In genomic region chr6:32444433-32444832, GRCh38 we compare ENCODE assay signal across 41 cellular contexts. TPM values are rescaled to one million over a fixed set of nuclear protein-coding genes. Genes with fewer than 3 reads are reported as not detected.
"Had no signal": no experiment of that assay in that cellular context is flagged by ENCODE, and none has a peak within 500 bp of the region (broad histone marks: within the 10 kb centered on the region; RNA-seq: fewer than 3 reads in every experiment).

No MANE protein-coding gene starts in this region.

- H3K9me3 Mint-ChIP-seq: activated naive CD4-positive, alpha-beta T cell treated with anti-CD3 and anti-CD28 coated beads, Interleukin-2, amount 10 ng/mL, durations not matched to agents 7 days and 5 days; activated naive CD8-positive, alpha-beta T cell treated with anti-CD3 and anti-CD28 coated beads, Interleukin-2, amount 50 U/mL, for 24 hours; central memory CD8-positive, alpha-beta T cell had no signal

- H3K4me2 ChIP-seq: PC-9 had no signal

- DNase-seq: activated CD4-positive, alpha-beta memory T cell treated with anti-CD3 and anti-CD28 coated beads, Interleukin-2, amount 10 ng/mL, durations not matched to agents 7 days and 5 days; activated CD4-positive, alpha-beta T cell treated with anti-CD3 and anti-CD28 coated beads for 1 hour; activated CD4-positive, alpha-beta T cell treated with anti-CD3 and anti-CD28 coated beads for 48 hours; activated CD4-positive, CD25-positive, alpha-beta regulatory T cell; activated CD8-positive, alpha-beta memory T cell treated with anti-CD3 and anti-CD28 coated beads for 24 hours; activated CD8-positive, alpha-beta memory T cell treated with anti-CD3 and anti-CD28 coated beads, Interleukin-2, amount 10 ng/mL, durations not matched to agents 7 days and 5 days; activated CD8-positive, alpha-beta memory T cell treated with anti-CD3 and anti-CD28 coated beads, Interleukin-2, amount 50 U/mL, for 48 hours; activated effector memory CD4-positive, alpha-beta T cell treated with Interleukin-2 at 50 U/mL for 16 hours; activated naive CD4-positive, alpha-beta T cell treated with anti-CD3 and anti-CD28 coated beads, Interleukin-2, amount 10 ng/mL, durations not matched to agents 7 days and 5 days; activated naive CD8-positive, alpha-beta T cell treated with anti-CD3 and anti-CD28 coated beads, Interleukin-2, amount 50 U/mL, for 24 hours; activated T-cell treated with anti-CD3 and anti-CD28 coated beads, Interleukin-2, amount 50 U/mL, for 48 hours; amniotic stem cell; aorta; brain microvascular endothelial cell; MM.1S; MV-4-11; NCI-H1092; NCI-H1436 treated with DMSO at 0.1 percent for 48 hours; NCI-H187; NCI-H2029 treated with DMSO at 0.1 percent for 48 hours; NCI-H2107; NCI-H2171; NCI-H510A; NCI-H526; NCI-H748 treated with DMSO at 0.1 percent for 48 hours; NK-92 treated with Interleukin-12 subunit alpha and Interleukin-12 subunit beta, amount 100 ng/mL, for 24 hours; PC-9; SIG-M5; SW 1271; T-helper 1 cell; T-helper 2 cell; T-helper 9 cell had no signal

- H3K27ac Mint-ChIP-seq: activated CD4-positive, alpha-beta memory T cell treated with anti-CD3 and anti-CD28 coated beads, Interleukin-2, amount 10 ng/mL, durations not matched to agents 7 days and 5 days; activated CD8-positive, alpha-beta memory T cell treated with anti-CD3 and anti-CD28 coated beads, Interleukin-2, amount 10 ng/mL, durations not matched to agents 7 days and 5 days; activated naive CD4-positive, alpha-beta T cell treated with anti-CD3 and anti-CD28 coated beads, Interleukin-2, amount 10 ng/mL, durations not matched to agents 7 days and 5 days; activated naive CD8-positive, alpha-beta T cell; activated naive CD8-positive, alpha-beta T cell treated with anti-CD3 and anti-CD28 coated beads, Interleukin-2, amount 50 U/mL, for 24 hours had no signal

- H3K27ac ChIP-seq: brain microvascular endothelial cell, cardiac muscle cell, PC-9, RWPE1, VCaP had no signal

- ATAC-seq: activated CD8-positive, alpha-beta memory T cell treated with anti-CD3 and anti-CD28 coated beads, Interleukin-2, amount 10 ng/mL, durations not matched to agents 7 days and 5 days; activated naive CD8-positive, alpha-beta T cell treated with anti-CD3 and anti-CD28 coated beads, Interleukin-2, amount 50 U/mL, for 24 hours; Right ventricle myocardium inferior had no signal

- H3K4me3 Mint-ChIP-seq: activated CD4-positive, alpha-beta memory T cell treated with anti-CD3 and anti-CD28 coated beads, Interleukin-2, amount 10 ng/mL, durations not matched to agents 7 days and 5 days; activated CD8-positive, alpha-beta memory T cell treated with anti-CD3 and anti-CD28 coated beads, Interleukin-2, amount 10 ng/mL, durations not matched to agents 7 days and 5 days; activated naive CD4-positive, alpha-beta T cell treated with anti-CD3 and anti-CD28 coated beads, Interleukin-2, amount 10 ng/mL, durations not matched to agents 7 days and 5 days; activated naive CD8-positive, alpha-beta T cell; activated naive CD8-positive, alpha-beta T cell treated with anti-CD3 and anti-CD28 coated beads, Interleukin-2, amount 50 U/mL, for 24 hours; central memory CD8-positive, alpha-beta T cell had no signal

- H3K36me3 ChIP-seq: brain microvascular endothelial cell, cardiac muscle cell had no signal

- H3K36me3 Mint-ChIP-seq: activated naive CD8-positive, alpha-beta T cell had no signal

- FAIRE-seq: RCC 7860 had no signal

- H2AFZ ChIP-seq: PC-9 had no signal

- H3K4me3 ChIP-seq: cardiac muscle cell, PC-9 had no signal

- H3K27me3 ChIP-seq: brain microvascular endothelial cell, cardiac muscle cell had no signal

RNA-seq across cellular contexts. Expression of gene HLA-DRA, which starts 4.7 kb away (rescaled TPM):
- total RNA-seq: cardiac muscle cell, PC-9 had no signal
- polyA plus RNA-seq: cardiac muscle cell had no signal

RNA-seq across cellular contexts. Expression of gene BTNL2, which starts 37.5 kb away (rescaled TPM):
- total RNA-seq: activated CD4-positive, alpha-beta memory T cell treated with anti-CD3 and anti-CD28 coated beads, Interleukin-2, amount 10 ng/mL, durations not matched to agents 7 days and 5 days; activated CD8-positive, alpha-beta memory T cell treated with anti-CD3 and anti-CD28 coated beads, Interleukin-2, amount 10 ng/mL, durations not matched to agents 7 days and 5 days; aorta; cardiac muscle cell; LHCN-M2; PC-9; Right ventricle myocardium inferior; SK-MEL-5 had no signal
- polyA plus RNA-seq: aorta, cardiac muscle cell had no signal
